Comparison of ENCODE assay signal across 10 cellular contexts in the genomic region with DNA sequence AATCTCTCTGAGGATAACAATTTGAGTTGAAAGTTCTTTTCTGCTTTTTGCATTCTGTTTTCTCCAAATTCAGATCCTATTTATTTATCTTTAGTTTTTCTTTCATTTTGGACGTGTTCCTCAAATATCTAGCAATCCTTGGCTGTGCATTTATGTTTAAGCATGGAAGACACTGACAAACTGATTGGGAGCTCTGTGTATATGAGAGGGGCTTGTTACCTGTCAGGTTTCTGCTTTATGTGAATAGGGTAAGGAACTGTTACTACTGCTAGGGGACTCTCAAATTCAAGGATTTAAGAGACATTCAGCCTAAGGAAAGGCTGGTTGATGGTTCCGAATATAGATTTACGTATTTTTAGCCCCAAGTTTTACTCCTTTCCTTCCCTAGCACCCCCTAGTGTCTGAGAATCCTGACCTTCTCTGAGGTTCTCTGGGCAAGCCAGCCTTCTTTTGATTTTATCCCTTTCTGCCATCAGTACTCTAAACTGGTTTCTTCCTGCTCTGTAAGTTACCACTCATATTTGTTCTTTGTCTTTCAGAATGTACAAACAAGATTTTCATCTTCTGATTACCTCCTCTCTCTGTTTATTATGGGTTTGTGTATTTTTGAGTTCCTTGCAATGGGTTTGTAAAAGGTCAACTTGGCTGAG. TPM values are rescaled to one million over a fixed set of nuclear protein-coding genes. Genes with fewer than 3 reads are reported as not detected.
DNase-seq lines count a peak whose midpoint lies in the region; ATAC-seq, FAIRE-seq and TF ChIP-seq lines count a peak whose summit lies in the region.
"Had no signal": no experiment of that assay in that cellular context is flagged by ENCODE, and none has a peak within 500 bp of the region (broad histone marks: within the 10 kb centered on the region; RNA-seq: fewer than 3 reads in every experiment).

No MANE protein-coding gene starts in this region.

- H3K79me2 ChIP-seq in endothelial cell of umbilical vein (ENCODE audit: control insufficient read depth, insufficient read depth, low read length): peaks cover 76% of the 10 kb centered on the region

- H3K27ac Mint-ChIP-seq in stimulated activated naive CD8-positive, alpha-beta T cell treated with anti-CD3 and anti-CD28 coated beads, Interleukin-15, Interleukin-2, amounts not matched to agents 100 ng/mL and 50 ng/mL, for 24 hours: peak overlapping the region; percentile 80
- H3K27ac Mint-ChIP-seq: dendritic cell treated with granulocyte-macrophage colony-stimulating factor and Interleukin-4, amounts not matched to agents 40 ng/mL and 50 ng/mL, for 4 days had no signal

- intact Hi-C loops in endothelial cell of umbilical vein (cut with micrococcal nuclease): loop anchor here (1.0 to 5.0 kb wide), 3 partner anchors 30 to 184 kb away; a partner anchor contains a TSS
- intact Hi-C loops in posterior vena cava (cut with DNase I): loop anchor here in 1 of 2 donors (5.0 kb wide), 1 partner anchor 186 kb away; no protein-coding TSS in a partner anchor
- intact Hi-C loops in gastrocnemius medialis (cut with DNase I; ENCODE audit: low total_unique reads): no loop called here
- intact Hi-C loops in sciatic nerve (cut with DNase I): no loop called here

- peak; percentile 18 for FAIRE-seq in endothelial cell of umbilical vein (lab: Jason Lieb, UNC)
- FAIRE-seq: A204.1 had no signal

- peak overlapping the region; percentile 60 for H3K4me3 Mint-ChIP-seq in stimulated activated naive CD8-positive, alpha-beta T cell treated with anti-CD3 and anti-CD28 coated beads, Interleukin-15, Interleukin-2, amounts not matched to agents 100 ng/mL and 50 ng/mL, for 24 hours
- H3K4me3 Mint-ChIP-seq: dendritic cell treated with granulocyte-macrophage colony-stimulating factor and Interleukin-4, amounts not matched to agents 40 ng/mL and 50 ng/mL, for 4 days had no signal

- POLR2A ChIA-PET in endothelial cell of umbilical vein (lab: Charles Lee): no interaction called here

- peak overlapping the region; percentile 48 for H3K9ac ChIP-seq in endothelial cell of umbilical vein (replicated peaks; ENCODE audit: extremely low read depth, insufficient read depth, low read length)

- H3K36me3 ChIP-seq in RWPE2 (ENCODE audit: low read depth) (peaks cover 59% of the 10 kb centered on the region), endothelial cell of umbilical vein (ENCODE audit: control insufficient read depth in 2 of 2, extremely low read depth in 1 of 2, insufficient read depth in 2 of 2, low read length in 2 of 2) (peaks cover 6 to 8% of the 10 kb centered on the region in 2 experiments), gastrocnemius medialis (peaks cover 0 to 11% of the 10 kb centered on the region in 2 donors)

- no peaks in the 10 kb centered on the region for H3K9me1 ChIP-seq in endothelial cell of umbilical vein (replicated peaks; ENCODE audit: control insufficient read depth, extremely low read depth, insufficient read depth, low read length)

- no peaks in the 10 kb centered on the region for H3K4me1 ChIP-seq in RWPE2 (ENCODE audit: insufficient read depth, poor library complexity, severe bottlenecking)
- H3K4me1 ChIP-seq in endothelial cell of umbilical vein (ENCODE audit: control insufficient read depth, extremely low read depth, insufficient read depth, low read length): peaks cover 31% of the 10 kb centered on the region
- H3K4me1 ChIP-seq in gastrocnemius medialis: peaks cover 0 to 23% of the 10 kb centered on the region in 2 donors

- H3K36me3 Mint-ChIP-seq in stimulated activated naive CD8-positive, alpha-beta T cell treated with anti-CD3 and anti-CD28 coated beads, Interleukin-15, Interleukin-2, amounts not matched to agents 100 ng/mL and 50 ng/mL, for 24 hours (ENCODE audit: low read depth): peaks cover 56% of the 10 kb centered on the region

- H3K4me3 ChIP-seq in RWPE2 (ENCODE audit: severe bottlenecking): no peak overlapping the region
- H3K4me3 ChIP-seq in endothelial cell of umbilical vein (replicated peaks in 1 of 3; ENCODE audit: insufficient read depth in 1 of 3, low read depth in 1 of 3, low read length in 3 of 3): peak overlapping the region in 1 of 3 experiments; percentile 38
- H3K4me3 ChIP-seq in gastrocnemius medialis: no peak overlapping the region

- no peaks in the 10 kb centered on the region for H3K27me3 Mint-ChIP-seq in stimulated activated naive CD8-positive, alpha-beta T cell treated with anti-CD3 and anti-CD28 coated beads, Interleukin-15, Interleukin-2, amounts not matched to agents 100 ng/mL and 50 ng/mL, for 24 hours
- H3K27me3 Mint-ChIP-seq: dendritic cell treated with granulocyte-macrophage colony-stimulating factor and Interleukin-4, amounts not matched to agents 40 ng/mL and 50 ng/mL, for 4 days had no signal

- CTCF ChIA-PET in endothelial cell of umbilical vein (lab: Charles Lee): interaction anchor here (0.8 to 2.2 kb wide), 8 partner anchors 11 to 183 kb away, joined by 3 to 39 read pairs (median 4); a partner anchor contains a TSS

- H3K27me3 ChIP-seq in RWPE2 (ENCODE audit: insufficient read depth, poor library complexity, severe bottlenecking) (no peaks in the 10 kb centered on the region), endothelial cell of umbilical vein (ENCODE audit: control insufficient read depth in 2 of 2, insufficient read depth in 2 of 2, low read length in 2 of 2) (no peaks in the 10 kb centered on the region), gastrocnemius medialis (no peaks in the 10 kb centered on the region)

- H3K4me2 ChIP-seq in endothelial cell of umbilical vein (ENCODE audit: insufficient read depth, low read length): peak overlapping the region; percentile 91

- in situ Hi-C loops in gastrocnemius medialis (cut with MboI; ENCODE audit: low sequenced_read_pairs in 4 of 4): no loop called here

- H3K9me3 Mint-ChIP-seq in stimulated activated naive CD8-positive, alpha-beta T cell treated with anti-CD3 and anti-CD28 coated beads, Interleukin-15, Interleukin-2, amounts not matched to agents 100 ng/mL and 50 ng/mL, for 24 hours: peaks cover 4% of the 10 kb centered on the region
- H3K9me3 Mint-ChIP-seq: dendritic cell treated with granulocyte-macrophage colony-stimulating factor and Interleukin-4, amounts not matched to agents 40 ng/mL and 50 ng/mL, for 4 days had no signal

- TF ChIP-seq POLR2A in endothelial cell of umbilical vein (IDR thresholded peaks at IDR 0.05; ENCODE audit: low read depth, low read length) (no peak), gastrocnemius medialis (IDR thresholded peaks at IDR 0.05) (no peak)

- H3K4me1 Mint-ChIP-seq in stimulated activated naive CD8-positive, alpha-beta T cell treated with anti-CD3 and anti-CD28 coated beads, Interleukin-15, Interleukin-2, amounts not matched to agents 100 ng/mL and 50 ng/mL, for 24 hours (ENCODE audit: low read depth): peaks cover 43% of the 10 kb centered on the region

- peak; percentile 49 for DNase-seq in SIG-M5 treated with dmso at 0.1 percent for 504 hours (lab: John Stamatoyannopoulos, UW; ENCODE audit: unreplicated experiment)
- no peak for DNase-seq in SIG-M5 (lab: John Stamatoyannopoulos, UW)
- no peak for DNase-seq in RWPE2 (ENCODE audit: low spot score)
- DNase-seq in endothelial cell of umbilical vein (ENCODE audit: low read depth, low spot score): peak; percentile 63
- no peak for DNase-seq in posterior vena cava (ENCODE audit: low spot score)
- no peak for DNase-seq in gastrocnemius medialis
- DNase-seq in sciatic nerve (ENCODE audit: low spot score): no peak

- dilution Hi-C loops in endothelial cell of umbilical vein (cut with MboI; ENCODE audit: extremely low pct_ligation_motif_present, low sequenced_read_pairs): no loop called here

- no peak overlapping the region for H3K27ac ChIP-seq in RWPE2 (ENCODE audit: poor library complexity, severe bottlenecking)
- peak overlapping the region; percentile 77 for H3K27ac ChIP-seq in endothelial cell of umbilical vein (ENCODE audit: insufficient read depth, low read depth, low read length)
- H3K27ac ChIP-seq in gastrocnemius medialis: no peak overlapping the region

- H4K20me1 ChIP-seq in endothelial cell of umbilical vein (replicated peaks; ENCODE audit: control insufficient read depth, extremely low read depth, insufficient read depth, low read length): no peaks in the 10 kb centered on the region

- no peak overlapping the region for H2AFZ ChIP-seq in endothelial cell of umbilical vein (ENCODE audit: low read depth, low read length)

- no TSS peak for BruUV-seq in endothelial cell of umbilical vein (replicated peaks; lab: Mats Ljungman, UMichigan)

- TF ChIP-seq CTCF in RWPE2 (IDR thresholded peaks at IDR 0.05; ENCODE audit: poor library complexity, severe bottlenecking) (peak; percentile 26), endothelial cell of umbilical vein (IDR thresholded peaks at IDR 0.05; ENCODE audit: extremely low read depth in 1 of 2, insufficient read depth in 1 of 2, low read depth in 1 of 2, low read length in 2 of 2) (peak; percentile 51 to 62), gastrocnemius medialis (IDR thresholded peaks at IDR 0.05 in 4 of 5, conservative IDR thresholded peaks at IDR 0.05 in 1 of 5) (peak in 2 of 5 experiments; percentile 7 to 10)

- no peaks in the 10 kb centered on the region for H3K9me3 ChIP-seq in RWPE2 (ENCODE audit: severe bottlenecking)
- H3K9me3 ChIP-seq in endothelial cell of umbilical vein (replicated peaks; ENCODE audit: control insufficient read depth, insufficient read depth, low read length): no peaks in the 10 kb centered on the region
- H3K9me3 ChIP-seq in gastrocnemius medialis: no peaks in the 10 kb centered on the region

- ATAC-seq in RWPE2 (ENCODE audit: low read depth) (no peak), gastrocnemius medialis (no peak), sciatic nerve (no peak)

TF ChIP-seq in endothelial cell of umbilical vein, 7 proteins besides CTCF, POLR2A, EP300 and RAD21 (continues in another document):
- TF ChIP-seq MYC (IDR thresholded peaks at IDR 0.05; ENCODE audit: low read depth, low read length): no peak
- no peak for TF ChIP-seq POLR2AphosphoS5 (IDR thresholded peaks at IDR 0.05; ENCODE audit: insufficient read depth, low read depth, low read length)
- no peak for TF ChIP-seq EZH2 (IDR thresholded peaks at IDR 0.05; ENCODE audit: borderline replicate concordance, low read depth, low read length, severe bottlenecking)
- no peak for TF ChIP-seq FOS (IDR thresholded peaks at IDR 0.05; ENCODE audit: borderline replicate concordance, insufficient read depth, low read length)

RNA-seq across cellular contexts. Expression of a gene that starts 30.5 kb away (rescaled TPM):
- 81.0 and 85.7 TPM in 2 replicates for total RNA-seq in endothelial cell of umbilical vein
- polyA plus RNA-seq in endothelial cell of umbilical vein: 11.4 and 14.9 TPM in 2 replicates
- 17.4 and 19.5 TPM in 2 replicates for polyA plus RNA-seq in endothelial cell of umbilical vein (2011; cell fraction: cytosol; rRNA removed)
- polyA plus RNA-seq in endothelial cell of umbilical vein (2011; cell fraction: nucleus; rRNA removed): 62.3 and 71.9 TPM in 2 replicates
- polyA plus RNA-seq in endothelial cell of umbilical vein (2012): 43.8 and 61.5 TPM in 2 replicates
- 42.2 and 45.4 TPM in 2 replicates for polyA minus RNA-seq in endothelial cell of umbilical vein
- 11.9 TPM for polyA minus RNA-seq in endothelial cell of umbilical vein (2011; cell fraction: cytosol; rRNA and poly(A)+ RNA removed)
- polyA minus RNA-seq in endothelial cell of umbilical vein (2011; cell fraction: nucleus; rRNA and poly(A)+ RNA removed): 118 and 155 TPM in 2 replicates
- 10 to 100 TPM; 46.8 to 52.4 TPM for total RNA-seq in posterior vena cava
- total RNA-seq in gastrocnemius medialis: 10 to 100 TPM; 22.2 to 29.2 (median 25.8) TPM
- 91.2 TPM for total RNA-seq in sciatic nerve

Comparison
In these comparisons a context has a peak if more than half of its experiments do, and no peak if none do; other contexts are left out.
1. DNase-seq: peak in SIG-M5 treated with dmso at 0.1 percent for 504 hours (single experiment) and endothelial cell of umbilical vein (single experiment); none in SIG-M5 (single experiment), RWPE2 (single experiment), posterior vena cava (single experiment), gastrocnemius medialis (0 of 2) and sciatic nerve (single experiment).